In the genomic region with DNA sequence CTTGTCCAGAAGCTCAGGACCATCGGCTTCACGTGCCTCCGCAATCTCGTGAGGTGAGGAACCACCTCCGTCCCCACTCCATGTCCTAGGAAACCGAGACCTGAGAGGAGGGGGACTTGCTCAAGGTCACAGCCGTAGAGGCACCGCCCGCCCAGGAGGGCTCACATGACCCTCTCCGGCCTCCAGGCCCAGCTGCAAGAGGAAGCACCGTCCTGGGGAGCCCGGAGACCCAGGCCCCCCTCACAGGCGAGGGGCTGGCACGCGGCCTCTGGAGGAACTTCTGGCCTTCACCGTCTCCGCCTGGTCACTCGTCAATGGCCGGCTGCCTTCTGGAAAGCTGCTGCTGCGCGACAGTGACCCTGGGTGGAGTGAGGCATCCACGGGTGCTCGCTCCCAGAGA, we compare ENCODE assay signal across 10 cellular contexts. TPM values are rescaled to one million over a fixed set of nuclear protein-coding genes. Genes with fewer than 3 reads are reported as not detected.
DNase-seq lines count a peak whose midpoint lies in the region; TF ChIP-seq lines count a peak whose summit lies in the region.
"Had no signal": no experiment of that assay in that cellular context is flagged by ENCODE, and none has a peak within 500 bp of the region (broad histone marks: within the 10 kb centered on the region; RNA-seq: fewer than 3 reads in every experiment).

No MANE protein-coding gene starts in this region.

- no peaks in the 10 kb centered on the region for H3K9me3 Mint-ChIP-seq in activated CD4-positive, alpha-beta T cell treated with anti-CD3 and anti-CD28 coated beads, Interleukin-2, amount 10 ng/mL, durations not matched to agents 24 days and 14 days

- peak overlapping the region; percentile 82 for H3K4me2 ChIP-seq in Karpas-422 (ENCODE audit: low read depth, low read length, poor library complexity, severe bottlenecking)

- peak overlapping the region; percentile 85 for H3K9ac ChIP-seq in Karpas-422 (ENCODE audit: low read length)

- H4K20me1 ChIP-seq in Karpas-422 (ENCODE audit: insufficient read depth, low read depth, low read length): no peaks in the 10 kb centered on the region

- H3K9me3 ChIP-seq in Karpas-422 (ENCODE audit: low read length) (no peaks in the 10 kb centered on the region), esophagus muscularis mucosa (no peaks in the 10 kb centered on the region), stomach (no peaks in the 10 kb centered on the region)
- H3K9me3 ChIP-seq: gastrocnemius medialis had no signal

- H3K4me3 ChIP-seq in Karpas-422 (ENCODE audit: low read length) (peak overlapping the region; percentile 67; the same call in 1 of the 2 replicates), esophagus muscularis mucosa (peak overlapping the region in 3 of 4 donors; percentile 11 to 42 (median 19)), stomach (peak overlapping the region in 3 of 4 donors; percentile 21 to 37 (median 31))
- H3K4me3 ChIP-seq: gastrocnemius medialis had no signal

- peak overlapping the region; percentile 93 for H3K27ac Mint-ChIP-seq in activated CD4-positive, alpha-beta T cell treated with anti-CD3 and anti-CD28 coated beads, Interleukin-2, amount 10 ng/mL, durations not matched to agents 24 days and 14 days
- H3K27ac Mint-ChIP-seq: brain had no signal

- WGBS in esophagus muscularis mucosa: 90% methylated on average over 8 of the region's 23 CpGs
- WGBS in stomach, 5 donors: 83 to 91% (median 87%) methylated on average over 9 to 23 of the region's 23 CpGs

- TF ChIP-seq POLR2A in esophagus muscularis mucosa (IDR thresholded peaks at IDR 0.05; ENCODE audit: low read depth) (no peak), stomach (IDR thresholded peaks at IDR 0.05) (no peak)

- no peaks in the 10 kb centered on the region for H3K9me2 ChIP-seq in Karpas-422 (replicated peaks; ENCODE audit: insufficient read depth, low read length)

- H3K4me1 ChIP-seq in Karpas-422 (ENCODE audit: low read length): peaks cover 50% of the 10 kb centered on the region
- peaks cover 10 to 20% (median 15%) of the 10 kb centered on the region in 4 donors for H3K4me1 ChIP-seq in esophagus muscularis mucosa
- H3K4me1 ChIP-seq in stomach: peaks cover 4 to 27% (median 7%) of the 10 kb centered on the region in 4 donors

- no peak for TF ChIP-seq CTCF in esophagus muscularis mucosa (IDR thresholded peaks at IDR 0.05)
- no peak for TF ChIP-seq CTCF in stomach (IDR thresholded peaks at IDR 0.05)

- peak overlapping the region; percentile 55 for H2AFZ ChIP-seq in Karpas-422 (ENCODE audit: low read length)

- intact Hi-C loops in activated CD4-positive, alpha-beta T cell treated with anti-CD3 and anti-CD28 coated beads, Interleukin-2, amount 10 ng/mL, durations not matched to agents 24 days and 14 days (cut with micrococcal nuclease): loop anchor here (1.0 to 2.0 kb wide), 2 partner anchors 14 to 17 kb away; no protein-coding TSS in a partner anchor
- intact Hi-C loops in esophagus muscularis mucosa (cut with DNase I): no loop called here
- intact Hi-C loops in stomach (cut with DNase I; ENCODE audit: low total_unique reads): no loop called here

- no peaks in the 10 kb centered on the region for H3K36me3 ChIP-seq in Karpas-422 (ENCODE audit: insufficient read depth, low read length)
- H3K36me3 ChIP-seq in esophagus muscularis mucosa: no peaks in the 10 kb centered on the region
- H3K36me3 ChIP-seq in stomach: no peaks in the 10 kb centered on the region
- H3K36me3 ChIP-seq: gastrocnemius medialis had no signal

- H3K79me2 ChIP-seq in Karpas-422 (ENCODE audit: low read length): no peaks in the 10 kb centered on the region; the same call in 1 of the 2 replicates

- H3K27me3 ChIP-seq in Karpas-422 (ENCODE audit: low read length): no peaks in the 10 kb centered on the region
- H3K27me3 ChIP-seq in esophagus muscularis mucosa: no peaks in the 10 kb centered on the region
- no peaks in the 10 kb centered on the region for H3K27me3 ChIP-seq in stomach
- H3K27me3 ChIP-seq: gastrocnemius medialis had no signal

- H3K4me3 Mint-ChIP-seq in activated CD4-positive, alpha-beta T cell treated with anti-CD3 and anti-CD28 coated beads, Interleukin-2, amount 10 ng/mL, durations not matched to agents 24 days and 14 days: peak overlapping the region; percentile 85
- H3K4me3 Mint-ChIP-seq: brain had no signal

- TF ChIP-seq EP300 in esophagus muscularis mucosa (IDR thresholded peaks at IDR 0.05): no peak
- TF ChIP-seq EP300 in stomach (IDR thresholded peaks at IDR 0.05): no peak

- no peaks in the 10 kb centered on the region for H3K27me3 Mint-ChIP-seq in activated CD4-positive, alpha-beta T cell treated with anti-CD3 and anti-CD28 coated beads, Interleukin-2, amount 10 ng/mL, durations not matched to agents 24 days and 14 days
- H3K27me3 Mint-ChIP-seq: brain had no signal

- no peaks in the 10 kb centered on the region for H3K36me3 Mint-ChIP-seq in activated CD4-positive, alpha-beta T cell treated with anti-CD3 and anti-CD28 coated beads, Interleukin-2, amount 10 ng/mL, durations not matched to agents 24 days and 14 days (ENCODE audit: low read depth)
- H3K36me3 Mint-ChIP-seq: brain had no signal

- no peak overlapping the region for H3K27ac ChIP-seq in Karpas-422 (ENCODE audit: low read length)
- H3K27ac ChIP-seq in esophagus muscularis mucosa (replicated peaks in 1 of 4): no peak overlapping the region
- H3K27ac ChIP-seq in stomach: peak overlapping the region in 3 of 5 donors; percentile 57 to 85 (median 72)

- peaks cover 30% of the 10 kb centered on the region for H3K4me1 Mint-ChIP-seq in activated CD4-positive, alpha-beta T cell treated with anti-CD3 and anti-CD28 coated beads, Interleukin-2, amount 10 ng/mL, durations not matched to agents 24 days and 14 days

- DNase-seq in activated CD4-positive, alpha-beta T cell treated with anti-CD3 and anti-CD28 coated beads, Interleukin-2, amount 10 ng/mL, durations not matched to agents 24 days and 14 days: no peak
- no peak for DNase-seq in activated CD4-positive, alpha-beta T cell treated with anti-CD3 and anti-CD28 coated beads for 48 hours
- no peak for DNase-seq in Karpas-422
- no peak for DNase-seq in esophagus muscularis mucosa (ENCODE audit: extremely low spot score)
- no peak for DNase-seq in stomach
- DNase-seq in hepatic stellate cell (ENCODE audit: low spot score): no peak
- DNase-seq in 8988T: no peak
- no peak for DNase-seq in A172 (ENCODE audit: low spot score)

RNA-seq across cellular contexts. Expression of a gene that starts 24.2 kb away (rescaled TPM):
- total RNA-seq in activated CD4-positive, alpha-beta T cell treated with anti-CD3 and anti-CD28 coated beads, Interleukin-2, amount 10 ng/mL, durations not matched to agents 24 days and 14 days: 51.6 and 55.1 TPM in 2 replicates
- total RNA-seq in Karpas-422 (2014; rRNA removed; shearing (Covaris generic); ENCODE audit: low replicate concordance): 31.6 and 43.9 TPM in 2 replicates
- total RNA-seq in esophagus muscularis mucosa: 1 to 10 TPM; 1.7 to 4.0 (median 3.3) TPM
- total RNA-seq in stomach: 1 to 10 TPM in 4 of 5 donors, not detected in 1; 1.2 to 3.5 (median 2.5) TPM
- 1 to 10 TPM in 2 of 3 donors, under 1 TPM in 1; 0.85 to 1.6 (median 1.5) TPM for polyA plus RNA-seq in stomach
- total RNA-seq in A172 (2014; rRNA removed; shearing (Covaris generic)): 1.8 and 2.5 TPM in 2 replicates

RNA-seq across cellular contexts. Expression of a gene that starts 37.4 kb away (rescaled TPM):
- not detected in 2 replicates for total RNA-seq in activated CD4-positive, alpha-beta T cell treated with anti-CD3 and anti-CD28 coated beads, Interleukin-2, amount 10 ng/mL, durations not matched to agents 24 days and 14 days
- total RNA-seq in Karpas-422 (2014; rRNA removed; shearing (Covaris generic); ENCODE audit: low replicate concordance): not detected in 2 replicates
- total RNA-seq in esophagus muscularis mucosa (10 to 100 TPM; 11.4 to 22.5 (median 14.4) TPM), stomach (1 to 10 TPM in 3 of 5 donors, under 1 TPM in 1, not detected in 1; 0.29 to 1.8 (median 1.4) TPM)
- polyA plus RNA-seq in stomach: 1 to 10 TPM in 2 of 3 donors, under 1 TPM in 1; 0.92 to 1.7 (median 1.6) TPM
- total RNA-seq in A172 (2014; rRNA removed; shearing (Covaris generic)): 0.14 and 1.0 TPM in 2 replicates

Comparison
In these comparisons a context has a peak if more than half of its experiments do, and no peak if none do; other contexts are left out.
1. H3K27ac ChIP-seq: peak in stomach (3 of 5); none in Karpas-422 (single experiment) and esophagus muscularis mucosa (0 of 4).
2. Peak in every context shown above with its lines, with median percentiles within 50 percentile points of each other: H3K4me3 ChIP-seq.